ENCODE assay signal across 8 cellular contexts in the genomic region with DNA sequence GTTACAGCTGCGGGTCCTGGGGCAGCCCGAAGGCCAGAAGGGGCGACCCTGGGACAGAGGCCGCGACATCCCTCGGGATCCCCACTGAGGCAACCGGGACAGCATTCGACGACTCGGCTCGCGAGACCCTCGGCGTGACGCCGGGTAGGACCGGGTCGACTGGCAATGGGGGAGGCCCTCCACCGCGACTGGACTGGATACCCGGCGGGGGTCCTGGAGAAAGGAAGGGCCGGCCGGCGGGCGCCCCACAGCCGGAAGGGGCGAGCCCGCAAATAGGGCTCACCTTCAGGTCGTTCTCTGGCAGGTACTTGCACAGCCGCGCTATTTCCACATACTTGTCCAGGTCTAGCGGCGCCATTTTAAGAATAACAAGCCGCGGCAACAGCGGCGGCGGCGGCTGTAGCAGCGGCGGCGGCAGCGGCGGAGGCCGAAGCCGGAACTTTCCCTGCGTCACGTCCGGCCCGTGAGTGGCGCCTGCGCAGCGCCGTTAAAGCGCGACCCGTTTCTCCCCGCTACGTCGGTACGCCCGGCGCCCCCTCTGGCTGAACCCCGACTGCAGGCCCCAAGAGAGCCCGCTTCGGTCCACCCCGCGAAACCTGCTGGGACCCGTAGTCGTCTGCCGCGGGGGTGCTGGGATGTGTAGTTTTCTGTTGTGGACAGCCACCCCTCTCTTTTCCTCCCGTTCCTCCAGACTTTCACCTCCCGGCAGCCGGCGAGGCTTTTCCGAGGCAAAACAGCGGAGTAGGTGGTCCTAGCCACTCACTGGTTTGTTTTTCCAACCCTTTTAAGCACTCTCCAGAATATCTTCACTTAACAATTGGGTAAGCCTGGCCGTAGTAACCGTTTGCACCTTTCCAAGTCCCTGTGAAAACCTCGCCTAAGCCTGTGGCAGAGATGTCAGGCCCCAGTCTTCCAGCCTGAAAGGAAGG. TPM values are rescaled to one million over a fixed set of nuclear protein-coding genes. Genes with fewer than 3 reads are reported as not detected.
DNase-seq lines count a peak whose midpoint lies in the region; ATAC-seq and TF ChIP-seq lines count a peak whose summit lies in the region.

Gene PPP6C, minus strand, starts transcription at position 443 of the 929 bp plus-strand sequence. Its CDS starts 85 bp downstream, at position 358.

- peak; percentile 97 for ATAC-seq in GM21381 (IDR thresholded peaks at IDR 0.05; ENCODE audit: unreplicated experiment)

- peak within 1 kb of the TSS; percentile 87 for H3K27ac ChIP-seq in endodermal cell (ENCODE audit: low read depth, low read length)
- peak within 1 kb of the TSS; percentile 92 for H3K27ac ChIP-seq in mesodermal cell (ENCODE audit: low read depth, low read length, severe bottlenecking)

- no peaks in the 10 kb centered on the region for H3K9me3 Mint-ChIP-seq in endodermal cell

- H3K27ac Mint-ChIP-seq in endodermal cell: peak within 1 kb of the TSS; percentile 97

- H3K27me3 ChIP-seq in NT2/D1 (ENCODE audit: insufficient read depth, insufficient read length) (no peaks in the 10 kb centered on the region), endodermal cell (ENCODE audit: control insufficient read depth, insufficient read depth, low read length, poor library complexity, severe bottlenecking) (no peaks in the 10 kb centered on the region)

- 0 to 2% methylated on average over 29 to 82 of the region's 82 CpGs for WGBS in endodermal cell (ENCODE audit: insufficient coverage in 1 of 2, insufficient read length in 1 of 2), 2 experiments
- 1% methylated on average over 67 to 73 of the region's 82 CpGs for WGBS in mesodermal cell (ENCODE audit: insufficient coverage in 2 of 2), 2 experiments

- H3K9ac ChIP-seq in NT2/D1 (ENCODE audit: insufficient read length, low read depth) (peak within 1 kb of the TSS; percentile 98), endodermal cell (ENCODE audit: extremely low read depth, low read length, poor library complexity, severe bottlenecking) (peak within 1 kb of the TSS; percentile 68)

- H3K27me3 Mint-ChIP-seq in endodermal cell (ENCODE audit: insufficient read depth): no peaks in the 10 kb centered on the region

- peaks cover 10% of the 10 kb centered on the region for H3K4me1 Mint-ChIP-seq in endodermal cell

- TF ChIP-seq CTCF in endodermal cell (conservative IDR thresholded peaks at IDR 0.05): peak; percentile 71

- H3K4me1 ChIP-seq in NT2/D1 (ENCODE audit: insufficient read depth, insufficient read length) (no peaks in the 10 kb centered on the region), endodermal cell (ENCODE audit: control insufficient read depth, insufficient read depth, low read length) (no peaks in the 10 kb centered on the region), mesodermal cell (ENCODE audit: control insufficient read depth, insufficient read depth, low read length, poor library complexity, severe bottlenecking) (no peaks in the 10 kb centered on the region)

- H3K36me3 ChIP-seq in NT2/D1 (ENCODE audit: insufficient read depth, insufficient read length, low read length): peaks cover 8% of the 10 kb centered on the region
- H3K36me3 ChIP-seq in endodermal cell (ENCODE audit: control insufficient read depth, insufficient read depth, low read length): peaks cover 6% of the 10 kb centered on the region
- peaks cover 6% of the 10 kb centered on the region for H3K36me3 ChIP-seq in mesodermal cell (ENCODE audit: control insufficient read depth, insufficient read depth, low read length)

- in situ Hi-C loops in Caki2 (cut with HindIII; ENCODE audit: low pct_unique_long_range_greater_than_20kb, low sequenced_read_pairs): no loop called here

- H3K4me3 ChIP-seq in NT2/D1 (ENCODE audit: insufficient read length, low read depth) (peak within 1 kb of the TSS; percentile 91), endodermal cell (ENCODE audit: low read length) (peak within 1 kb of the TSS; percentile 86), mesodermal cell (ENCODE audit: extremely low read depth, insufficient read depth, low read length, poor library complexity, severe bottlenecking) (peak within 1 kb of the TSS; percentile 97)

- H3K4me3 Mint-ChIP-seq in endodermal cell: peak within 1 kb of the TSS; percentile 92

- DNase-seq in Caki2 (ENCODE audit: low read depth) (peak; percentile 87), HUDEP-2 (lab: John Stamatoyannopoulos, UW; ENCODE audit: unreplicated experiment in 76 of 76) (peak; percentile 29 to 96 (median 90)), NT2/D1 (ENCODE audit: low read depth, low spot score) (peak; percentile 97), endodermal cell (peak; percentile 98)
- DNase-seq in activated CD8-positive, alpha-beta memory T cell treated with anti-CD3 and anti-CD28 coated beads, Interleukin-2, amount 50 U/mL, for 1 hour (ENCODE audit: extremely low read depth): peak; percentile 89
- DNase-seq in stimulated activated CD8-positive, alpha-beta memory T cell treated with anti-CD3 and anti-CD28 coated beads, Interleukin-15, amount 100 ng/mL, for 4 hours (ENCODE audit: low read depth in 2 of 2): peak; percentile 95

- peaks cover 4% of the 10 kb centered on the region for H3K36me3 Mint-ChIP-seq in endodermal cell (ENCODE audit: low read depth)

- H3K9me3 ChIP-seq in NT2/D1 (ENCODE audit: insufficient read depth, low read length): no peaks in the 10 kb centered on the region
- no peaks in the 10 kb centered on the region for H3K9me3 ChIP-seq in endodermal cell (ENCODE audit: control insufficient read depth, low read length)
- no peaks in the 10 kb centered on the region for H3K9me3 ChIP-seq in mesodermal cell (ENCODE audit: control insufficient read depth, low read length)

RNA-seq across cellular contexts. Expression of gene PPP6C, which starts in this region (rescaled TPM):
- total RNA-seq in Caki2 (2014; rRNA removed; shearing (Covaris generic); ENCODE audit: low replicate concordance): 29.2 and 50.3 TPM in 2 replicates
- 10 to 100 TPM; 38.2 to 49.6 TPM for total RNA-seq in endodermal cell
- 31.8 TPM for polyA plus RNA-seq in endodermal cell (2013, experiment 1 of 2)
- 29.4 TPM for polyA plus RNA-seq in endodermal cell (2013, experiment 2 of 2)
- polyA plus RNA-seq in mesodermal cell (2013, experiment 1 of 2): 26.3 TPM
- 27.1 TPM for polyA plus RNA-seq in mesodermal cell (2013, experiment 2 of 2)

Comparison
In these comparisons a context has a peak if more than half of its experiments do, and no peak if none do; other contexts are left out.
1. Peak in every context shown above with its lines: DNase-seq, ATAC-seq, H3K4me3 ChIP-seq and H3K27ac ChIP-seq.